Comparison of ENCODE assay signal across 8 cellular contexts in the genomic region with DNA sequence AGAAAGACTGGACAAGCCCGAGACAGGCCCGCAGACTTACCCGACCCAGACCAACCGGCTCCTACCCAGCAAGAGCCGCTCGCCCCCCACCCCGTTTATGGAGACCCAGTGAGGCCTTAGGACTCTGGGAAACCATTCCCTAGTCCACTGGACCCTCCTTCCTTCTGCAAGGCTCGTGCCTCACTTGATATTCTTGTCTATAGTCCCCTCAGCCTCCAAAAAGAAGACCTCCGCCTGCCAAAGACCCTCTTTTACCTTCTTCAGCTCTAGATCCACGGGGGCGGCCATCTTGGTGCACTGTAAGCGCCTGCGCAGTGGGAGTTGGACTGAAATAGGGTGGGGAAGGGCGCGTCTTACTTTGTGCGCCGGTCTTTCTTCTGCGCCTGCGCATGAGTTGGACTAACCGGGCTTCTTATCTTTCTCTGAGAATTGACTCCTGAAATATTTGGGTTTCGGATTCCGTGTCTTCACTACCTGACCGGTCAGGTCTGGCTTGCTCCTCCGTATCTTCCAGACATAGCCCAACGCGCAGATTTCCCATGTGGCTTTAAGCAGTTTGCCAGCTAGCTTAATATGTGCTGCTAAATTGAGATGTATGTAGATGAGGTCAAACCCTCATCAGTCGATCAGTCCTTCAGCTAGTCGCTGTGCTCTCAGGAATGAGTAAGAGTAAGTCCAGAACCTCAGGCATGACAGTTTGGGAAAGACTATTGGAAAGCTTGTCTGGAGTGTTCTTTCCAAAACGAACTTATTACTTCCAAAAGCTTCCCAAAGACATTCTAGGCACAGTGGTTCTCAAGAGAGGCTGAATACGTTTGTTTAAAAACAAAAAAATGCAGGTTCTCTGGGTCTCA. TPM values are rescaled to one million over a fixed set of nuclear protein-coding genes. Genes with fewer than 3 reads are reported as not detected.
DNase-seq lines count a peak whose midpoint lies in the region; ATAC-seq and TF ChIP-seq lines count a peak whose summit lies in the region.

Gene PFDN1, minus strand, starts transcription at position 316 of the 854 bp plus-strand sequence. Its CDS starts 28 bp downstream, at position 288.

- H3K27ac ChIP-seq in C4-2B: peak within 1 kb of the TSS; percentile 67
- H3K27ac ChIP-seq in duodenal mucosa (ENCODE audit: low read depth, low read length): peak within 1 kb of the TSS; percentile 22
- peak within 1 kb of the TSS; percentile 55 to 76 (median 74) for H3K27ac ChIP-seq in right lobe of liver

- intact Hi-C loops in activated CD4-positive, alpha-beta memory T cell treated with anti-CD3 and anti-CD28 coated beads for 36 hours (cut with micrococcal nuclease): loop anchor here (1.0 to 2.0 kb wide), 4 partner anchors 40 to 128 kb away; partner anchors contain the start of genes ANKHD1 and CYSTM1
- intact Hi-C loops in right lobe of liver (cut with DNase I): no loop called here

- H3K4me3 ChIP-seq in duodenal mucosa (ENCODE audit: low read depth in 1 of 2, low read length in 2 of 2) (peak within 1 kb of the TSS; percentile 94 to 99), right lobe of liver (peak within 1 kb of the TSS; percentile 76 to 79 (median 76))

- H3K36me3 ChIP-seq in duodenal mucosa (ENCODE audit: control insufficient read depth in 1 of 2, insufficient read depth in 2 of 2, low read length in 2 of 2): peaks cover 4 to 5% of the 10 kb centered on the region in 2 donors
- no peaks in the 10 kb centered on the region for H3K36me3 ChIP-seq in right lobe of liver

- H3K9me3 ChIP-seq in duodenal mucosa (ENCODE audit: control insufficient read depth in 1 of 2, low read length in 2 of 2) (no peaks in the 10 kb centered on the region), right lobe of liver (no peaks in the 10 kb centered on the region)

- H3K27ac Mint-ChIP-seq in activated CD4-positive, alpha-beta memory T cell treated with anti-CD3 and anti-CD28 coated beads for 36 hours: peak within 1 kb of the TSS; percentile 85

- peaks cover 15% of the 10 kb centered on the region for H3K36me3 Mint-ChIP-seq in activated CD4-positive, alpha-beta memory T cell treated with anti-CD3 and anti-CD28 coated beads for 36 hours

- ATAC-seq in GM19395 (IDR thresholded peaks at IDR 0.05; ENCODE audit: unreplicated experiment) (peak; percentile 96), HG03571 (IDR thresholded peaks at IDR 0.05; ENCODE audit: unreplicated experiment) (peak; percentile 93), right lobe of liver (peak; percentile 98 to 99 (median 98))

- H3K27me3 ChIP-seq in duodenal mucosa (ENCODE audit: control insufficient read depth in 1 of 2, insufficient read depth in 2 of 2, low read length in 2 of 2) (no peaks in the 10 kb centered on the region), right lobe of liver (no peaks in the 10 kb centered on the region)

- H3K4me1 Mint-ChIP-seq in activated CD4-positive, alpha-beta memory T cell treated with anti-CD3 and anti-CD28 coated beads for 36 hours (ENCODE audit: low read depth): peaks cover 26% of the 10 kb centered on the region

- peak within 1 kb of the TSS; percentile 93 to 95 for H3K9ac ChIP-seq in duodenal mucosa (ENCODE audit: low read depth in 1 of 2, low read length in 2 of 2)

- TF ChIP-seq CTCF in C4-2B (conservative IDR thresholded peaks at IDR 0.05): no peak
- TF ChIP-seq CTCF in right lobe of liver (IDR thresholded peaks at IDR 0.05): no peak

- no peaks in the 10 kb centered on the region for H3K27me3 Mint-ChIP-seq in activated CD4-positive, alpha-beta memory T cell treated with anti-CD3 and anti-CD28 coated beads for 36 hours

- H3K4me1 ChIP-seq in duodenal mucosa (ENCODE audit: control insufficient read depth in 1 of 2, insufficient read depth in 2 of 2, low read length in 2 of 2) (peaks cover 10 to 17% of the 10 kb centered on the region in 2 donors), right lobe of liver (peaks cover 0 to 14% (median 3%) of the 10 kb centered on the region in 4 donors)

- peak within 1 kb of the TSS; percentile 98 for H3K4me3 Mint-ChIP-seq in activated CD4-positive, alpha-beta memory T cell treated with anti-CD3 and anti-CD28 coated beads for 36 hours

- WGBS in right lobe of liver (ENCODE audit: insufficient coverage, low coverage, low lambda C conversion rate, missing lambda C conversion rate): 1% methylated on average over 30 of the region's 30 CpGs

- no peak for TF ChIP-seq POLR2A in right lobe of liver (IDR thresholded peaks at IDR 0.05)

- POLR2A ChIA-PET in activated CD4-positive, alpha-beta memory T cell treated with anti-CD3 and anti-CD28 coated beads for 36 hours (lab: Charles Lee): interaction anchor here (0.9 kb wide), 1 partner anchor 42 kb away, joined by 4 read pairs; no protein-coding TSS in a partner anchor

- CTCF ChIA-PET in activated CD4-positive, alpha-beta memory T cell treated with anti-CD3 and anti-CD28 coated beads for 36 hours (lab: Charles Lee): interaction anchor here (0.8 to 4.5 kb wide), 7 partner anchors 37 to 70 kb away, joined by 3 to 29 read pairs (median 8); partner anchors contain the start of gene HBEGF

- H3K9me3 Mint-ChIP-seq in activated CD4-positive, alpha-beta memory T cell treated with anti-CD3 and anti-CD28 coated beads for 36 hours: no peaks in the 10 kb centered on the region

- DNase-seq in NCI-H82 treated with DMSO at 0.1 percent for 48 hours (lab: John Stamatoyannopoulos, UW; ENCODE audit: unreplicated experiment): peak; percentile 85
- DNase-seq in activated CD4-positive, alpha-beta memory T cell treated with anti-CD3 and anti-CD28 coated beads for 36 hours: peak; percentile 95
- DNase-seq in right lobe of liver: peak; percentile 94 to 96 (median 95)
- DNase-seq in stimulated activated CD4-positive, alpha-beta T cell treated with anti-CD3 and anti-CD28 coated beads, Interleukin-4, amount 100 ng/mL, for 4 hours: peak; percentile 83 to 92

RNA-seq across cellular contexts. Expression of gene PFDN1, which starts in this region (rescaled TPM):
- total RNA-seq in activated CD4-positive, alpha-beta memory T cell treated with anti-CD3 and anti-CD28 coated beads for 36 hours: 10 to 100 TPM; 50.1 to 54.6 TPM
- 10 to 100 TPM in 5 of 6 experiments, 1 to 10 TPM in 1; 9.8 to 30.8 (median 14.7) TPM for total RNA-seq in right lobe of liver

Comparison
In these comparisons a context has a peak if more than half of its experiments do, and no peak if none do; other contexts are left out.
1. Peak in every context shown above with its lines: DNase-seq, ATAC-seq, H3K4me3 ChIP-seq and H3K27ac ChIP-seq.
2. H3K27ac ChIP-seq: peak in every context shown above with its lines; median percentile 74 in right lobe of liver; 67 in C4-2B; 22 in duodenal mucosa.